24 cellular contexts compared by ENCODE assay signal in the genomic region with DNA sequence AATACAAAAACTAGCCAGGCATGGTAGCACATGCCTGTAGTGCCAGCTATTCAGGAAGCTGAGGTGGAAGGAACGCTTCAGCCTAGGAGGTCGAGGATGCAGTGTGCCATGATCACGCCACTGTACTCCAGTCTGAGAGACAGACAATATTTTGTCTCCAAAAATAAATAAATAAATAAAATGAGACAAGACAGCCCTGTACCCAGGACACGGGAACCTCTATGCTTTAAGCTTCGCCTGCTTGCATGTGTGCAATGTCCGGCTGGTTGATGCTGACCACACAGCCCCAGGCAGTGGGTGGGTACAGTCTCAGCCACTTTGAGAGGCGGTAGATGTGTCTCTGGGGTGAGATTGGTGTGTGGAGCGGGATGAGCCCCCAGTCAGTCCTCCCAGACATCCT. TPM values are rescaled to one million over a fixed set of nuclear protein-coding genes. Genes with fewer than 3 reads are reported as not detected.
"Had no signal": no experiment of that assay in that cellular context is flagged by ENCODE, and none has a peak within 500 bp of the region (broad histone marks: within the 10 kb centered on the region; RNA-seq: fewer than 3 reads in every experiment).

No MANE protein-coding gene starts in this region.

- H3K9me3 ChIP-seq: esophagus squamous epithelium, left ventricle myocardium inferior, lower lobe of right lung, ovary, right atrium auricular region, sigmoid colon, testis, transverse colon had no signal

- H3K4me1 Mint-ChIP-seq: immature natural killer cell; stimulated activated naive CD8-positive, alpha-beta T cell treated with anti-CD3 and anti-CD28 coated beads, Interleukin-15, amount 100 ng/mL, for 72 hours had no signal

- H3K27me3 Mint-ChIP-seq: stimulated activated naive B cell treated with anti-CD40 and anti-IgM and Interleukin-4, amounts not matched to agents 10 μg/mL and 1 μg/mL and 100 μg/mL, for 72 hours; stimulated activated naive CD8-positive, alpha-beta T cell treated with anti-CD3 and anti-CD28 coated beads, Interleukin-15, amount 100 ng/mL, for 72 hours had no signal

- ATAC-seq: left cardiac atrium; lower lobe of right lung; stimulated activated naive B cell treated with anti-CD40 and anti-IgM and Interleukin-4, amounts not matched to agents 10 μg/mL and 1 μg/mL and 100 μg/mL, for 72 hours; stimulated activated naive CD8-positive, alpha-beta T cell treated with anti-CD3 and anti-CD28 coated beads, Interleukin-15, amount 100 ng/mL, for 72 hours had no signal

- FAIRE-seq: endometrium, keratinocyte had no signal

- H3K4me3 Mint-ChIP-seq: immature natural killer cell; stimulated activated naive B cell treated with anti-CD40 and anti-IgM and Interleukin-4, amounts not matched to agents 10 μg/mL and 1 μg/mL and 100 μg/mL, for 72 hours; stimulated activated naive CD8-positive, alpha-beta T cell treated with anti-CD3 and anti-CD28 coated beads, Interleukin-15, amount 100 ng/mL, for 72 hours had no signal

- H3K36me3 Mint-ChIP-seq: immature natural killer cell had no signal

- H3K36me3 ChIP-seq: esophagus squamous epithelium, left ventricle myocardium inferior, lower lobe of right lung, ovary, right atrium auricular region, sigmoid colon, transverse colon had no signal

- H3K27me3 ChIP-seq: dorsolateral prefrontal cortex, esophagus squamous epithelium, ovary, right atrium auricular region, sigmoid colon, testis, transverse colon had no signal

- H3K4me3 ChIP-seq: coronary artery, dorsolateral prefrontal cortex, esophagus squamous epithelium, left ventricle myocardium inferior, lower lobe of right lung, ovary, right atrium auricular region, sigmoid colon, skin epidermis, testis, transverse colon had no signal

- DNase-seq: dorsolateral prefrontal cortex; effector CD8-positive, alpha-beta T cell; esophagus squamous epithelium; foreskin fibroblast; immature natural killer cell; left cardiac atrium; left ventricle myocardium inferior; lower lobe of right lung; mesenchymal stem cell; midbrain; ovary; sigmoid colon; stimulated activated CD4-positive, alpha-beta T cell treated with anti-CD3 and anti-CD28 coated beads, Interleukin-2, amount 100 ng/mL, for 24 hours; stimulated activated CD4-positive, alpha-beta T cell treated with anti-CD3 and anti-CD28 coated beads, Interleukin-4, amount 100 ng/mL, for 4 hours; stimulated activated naive B cell treated with anti-CD40 and anti-IgM and Interleukin-4, amounts not matched to agents 10 μg/mL and 1 μg/mL and 100 μg/mL, for 72 hours; stimulated activated naive CD8-positive, alpha-beta T cell treated with anti-CD3 and anti-CD28 coated beads, Interleukin-15, amount 100 ng/mL, for 72 hours; testis; transverse colon had no signal

- H3K4me1 ChIP-seq: esophagus squamous epithelium, left ventricle myocardium inferior, lower lobe of right lung, right atrium auricular region, sigmoid colon, testis, transverse colon had no signal

- H3K9me3 Mint-ChIP-seq: immature natural killer cell; stimulated activated naive B cell treated with anti-CD40 and anti-IgM and Interleukin-4, amounts not matched to agents 10 μg/mL and 1 μg/mL and 100 μg/mL, for 72 hours; stimulated activated naive CD8-positive, alpha-beta T cell treated with anti-CD3 and anti-CD28 coated beads, Interleukin-15, amount 100 ng/mL, for 72 hours had no signal

- H3K27ac ChIP-seq: coronary artery, dorsolateral prefrontal cortex, esophagus squamous epithelium, left ventricle myocardium inferior, lower lobe of right lung, ovary, right atrium auricular region, sigmoid colon, skin epidermis, testis, transverse colon had no signal

- H3K27ac Mint-ChIP-seq: immature natural killer cell; stimulated activated naive B cell treated with anti-CD40 and anti-IgM and Interleukin-4, amounts not matched to agents 10 μg/mL and 1 μg/mL and 100 μg/mL, for 72 hours; stimulated activated naive CD8-positive, alpha-beta T cell treated with anti-CD3 and anti-CD28 coated beads, Interleukin-15, amount 100 ng/mL, for 72 hours had no signal

RNA-seq across cellular contexts. Expression of a gene that starts 52.0 kb away (rescaled TPM):
- total RNA-seq: chondrocyte had no signal
- polyA plus RNA-seq: keratinocyte had no signal
